9 cellular contexts compared by ENCODE assay signal in the genomic region with DNA sequence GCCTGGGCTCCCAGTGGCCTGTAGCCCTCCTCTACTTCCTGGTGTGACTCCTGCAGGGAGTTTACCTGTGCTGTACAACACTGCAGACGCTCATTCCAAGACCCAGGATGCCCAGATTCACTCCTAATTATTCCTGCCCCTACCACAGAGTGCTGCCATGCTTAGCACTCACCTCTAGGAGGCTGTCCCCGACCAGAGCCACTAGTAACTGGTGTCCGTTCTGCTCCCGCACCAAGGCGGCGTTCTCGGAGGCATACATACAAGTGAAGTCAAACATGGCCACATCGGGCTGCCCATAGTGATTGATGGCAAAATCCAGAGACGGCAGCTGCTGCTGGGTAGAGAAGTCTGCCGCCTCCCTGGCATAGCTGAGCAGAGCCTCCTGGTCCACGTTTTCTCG.
DNase-seq lines count a peak whose midpoint lies in the region; ATAC-seq, FAIRE-seq and TF ChIP-seq lines count a peak whose summit lies in the region.
"Had no signal": no experiment of that assay in that cellular context is flagged by ENCODE, and none has a peak within 500 bp of the region (broad histone marks: within the 10 kb centered on the region; RNA-seq: fewer than 3 reads in every experiment).

No MANE protein-coding gene starts in this region.

- no peak overlapping the region for H3K4me2 ChIP-seq in keratinocyte (ENCODE audit: control insufficient read depth, extremely low read depth, insufficient read depth, low read depth, low read length)

- H2AFZ ChIP-seq in keratinocyte (ENCODE audit: control insufficient read depth, low read length) = no peak overlapping the region

- no peaks in the 10 kb centered on the region for H3K9me3 ChIP-seq in keratinocyte (ENCODE audit: control insufficient read depth, low read depth, low read length)

- H3K4me3 ChIP-seq in HFF-Myc (replicated peaks; ENCODE audit: low read depth, low read length) = no peak overlapping the region
- H3K4me3 ChIP-seq in keratinocyte (ENCODE audit: control insufficient read depth in 2 of 3, extremely low read depth in 1 of 3, insufficient read depth in 2 of 3, low read depth in 1 of 3, low read length in 3 of 3) = no peak overlapping the region

- ATAC-seq in HG02981 (IDR thresholded peaks at IDR 0.05; ENCODE audit: unreplicated experiment) = no peak

- dilution Hi-C loops in keratinocyte (cut with MboI; ENCODE audit: extremely low pct_ligation_motif_present, low sequenced_read_pairs) = no loop called here

- H3K27ac ChIP-seq in keratinocyte (ENCODE audit: control insufficient read depth, insufficient read depth, low read length) = no peak overlapping the region
- peak overlapping the region; percentile 66 for H3K27ac ChIP-seq in substantia nigra (ENCODE audit: low read depth, low read length, poor library complexity, severe bottlenecking)

- peaks cover 3% of the 10 kb centered on the region for H3K4me1 ChIP-seq in keratinocyte (ENCODE audit: control insufficient read depth, extremely low read depth, insufficient read depth, low read length)

- FAIRE-seq in keratinocyte (lab: Jason Lieb, UNC) = no peak
- FAIRE-seq in urothelium cell line (lab: Jason Lieb, UNC) = no peak

- H3K36me3 ChIP-seq in keratinocyte (ENCODE audit: control insufficient read depth in 2 of 2, extremely low read depth in 1 of 2, insufficient read depth in 2 of 2, low read length in 2 of 2) = peaks cover 36 to 42% of the 10 kb centered on the region in 2 experiments

- DNase-seq in HFF-Myc (ENCODE audit: extremely low read depth, low read depth) (no peak), T47D (ENCODE audit: low read depth in 1 of 2, low spot score in 1 of 2) (peak; percentile 14 to 61), keratinocyte (ENCODE audit: low read depth, low spot score) (no peak), substantia nigra (lab: John Stamatoyannopoulos, UW) (peak in 34 of 49 donors; percentile 19 to 82 (median 46)), NCI-H774 (lab: John Stamatoyannopoulos, UW) (no peak), NCI-H2081 (lab: John Stamatoyannopoulos, UW) (no peak), urothelium cell line (ENCODE audit: low spot score) (no peak)
- DNase-seq: OCI-M1 had no signal

- in situ Hi-C loops in T47D (cut with HindIII; ENCODE audit: low pct_unique_long_range_greater_than_20kb, low sequenced_read_pairs) = no loop called here

- peaks cover 2% of the 10 kb centered on the region for H4K20me1 ChIP-seq in keratinocyte (ENCODE audit: control insufficient read depth, extremely low read depth, insufficient read depth, low read length)

- no peak overlapping the region for H3K9ac ChIP-seq in keratinocyte (ENCODE audit: control insufficient read depth, extremely low read depth, insufficient read depth, low read length)

- no peaks in the 10 kb centered on the region for H3K9me1 ChIP-seq in keratinocyte (ENCODE audit: control insufficient read depth, extremely low read depth, insufficient read depth, low read length)

- H3K79me2 ChIP-seq in keratinocyte (ENCODE audit: control insufficient read depth, insufficient read depth, low read length) = peaks cover 4% of the 10 kb centered on the region

- TF ChIP-seq CTCF in HFF-Myc (IDR thresholded peaks at IDR 0.05; ENCODE audit: low read depth, low read length, missing control alignments) (peak; percentile 32), keratinocyte (optimal IDR thresholded peaks at IDR 0.05 in 1 of 3, IDR thresholded peaks at IDR 0.05 in 1 of 3, conservative IDR thresholded peaks at IDR 0.05 in 1 of 3; ENCODE audit: extremely low read depth in 1 of 3, insufficient read depth in 2 of 3, low read length in 3 of 3) (peak in 2 of 3 experiments; percentile 32 to 45)

- no peaks in the 10 kb centered on the region for H3K27me3 ChIP-seq in keratinocyte (ENCODE audit: control insufficient read depth, extremely low read depth, insufficient read depth, low read length)

Comparison
In these comparisons a context has a peak if more than half of its experiments do, and no peak if none do; other contexts are left out.
1. DNase-seq: peak in T47D (2 of 2) and substantia nigra (34 of 49); none in HFF-Myc (single experiment), keratinocyte (single experiment), NCI-H774 (single experiment), NCI-H2081 (0 of 2) and urothelium cell line (single experiment).